7 cellular contexts compared by ENCODE assay signal in the genomic region with DNA sequence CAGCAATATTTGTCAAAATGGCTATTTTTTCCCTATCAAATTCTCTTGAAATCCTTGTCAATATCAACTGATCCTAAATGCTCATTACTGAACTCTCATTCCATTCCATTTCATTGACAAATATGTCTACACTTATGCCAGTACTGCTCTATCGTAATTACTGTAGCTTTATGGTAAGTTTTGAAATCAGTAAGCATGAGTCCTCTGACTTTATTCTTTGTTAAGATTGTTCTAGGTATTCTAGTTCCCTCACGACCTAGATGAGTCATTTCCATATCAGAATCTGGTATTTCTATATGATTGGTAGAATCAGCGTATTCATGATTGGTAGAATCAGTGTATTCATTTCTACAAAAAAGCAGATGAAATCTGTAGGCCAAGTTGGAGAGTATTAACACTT.
"Had no signal": no experiment of that assay in that cellular context is flagged by ENCODE, and none has a peak within 500 bp of the region (broad histone marks: within the 10 kb centered on the region; RNA-seq: fewer than 3 reads in every experiment).

No MANE protein-coding gene starts in this region.

- DNase-seq: activated CD4-positive, alpha-beta T cell treated with anti-CD3 and anti-CD28 coated beads for 48 hours; pancreas; stimulated activated CD4-positive, alpha-beta T cell treated with anti-CD3 and anti-CD28 coated beads, Interleukin-1b, Interleukin-23, amount 100 ng/mL, for 48 hours; thyroid gland had no signal

- H3K27ac Mint-ChIP-seq: activated naive CD8-positive, alpha-beta T cell; brain had no signal

- ATAC-seq: pancreas had no signal

- H3K27me3 Mint-ChIP-seq: activated naive CD8-positive, alpha-beta T cell; brain; central memory CD8-positive, alpha-beta T cell had no signal

- H3K4me1 Mint-ChIP-seq: brain; central memory CD8-positive, alpha-beta T cell had no signal

- H3K4me3 Mint-ChIP-seq: activated naive CD8-positive, alpha-beta T cell; brain; central memory CD8-positive, alpha-beta T cell had no signal

- H3K9me3 Mint-ChIP-seq: central memory CD8-positive, alpha-beta T cell had no signal
